Comparison of ENCODE assay signal across 13 cellular contexts in genomic region chr5:8949908-8950307, GRCh38.
DNase-seq lines count a peak whose midpoint lies in the region; ATAC-seq lines count a peak whose summit lies in the region.
"Had no signal": no experiment of that assay in that cellular context is flagged by ENCODE, and none has a peak within 500 bp of the region (broad histone marks: within the 10 kb centered on the region; RNA-seq: fewer than 3 reads in every experiment).

No MANE protein-coding gene starts in this region.

- H3K4me3 ChIP-seq in HAP-1: no peak overlapping the region
- H3K4me3 ChIP-seq: testis had no signal

- peak overlapping the region in 2 of 8 donors; percentile 16 to 26 for H3K4me3 Mint-ChIP-seq in naive B cell

- H3K36me3 ChIP-seq in HAP-1 (replicated peaks): no peaks in the 10 kb centered on the region

- H3K4me1 ChIP-seq in HAP-1: no peaks in the 10 kb centered on the region
- H3K4me1 ChIP-seq: testis had no signal

- in situ Hi-C loops in HAP-1 (cut with MboI; ENCODE audit: low sequenced_read_pairs): no loop called here

- H3K9me3 Mint-ChIP-seq in naive B cell: peaks cover 0 to 20% (median 3%) of the 10 kb centered on the region in 7 donors

- H3K27me3 ChIP-seq in HAP-1 (ENCODE audit: low read depth): no peaks in the 10 kb centered on the region
- H3K27me3 ChIP-seq: testis had no signal

- no peaks in the 10 kb centered on the region; the same call in 1 of the 2 replicates for H3K9me3 ChIP-seq in HAP-1
- H3K9me3 ChIP-seq: testis had no signal

- no peaks in the 10 kb centered on the region for H3K36me3 Mint-ChIP-seq in naive B cell

- DNase-seq in naive B cell (peak; percentile 1), NCI-H526 treated with DMSO at 0.1 percent for 48 hours (lab: John Stamatoyannopoulos, UW) (no peak), HAP-1 (ENCODE audit: low spot score in 2 of 2) (no peak), retina (no peak)
- no peak for DNase-seq in stimulated activated CD4-positive, alpha-beta T cell treated with anti-CD3 and anti-CD28 coated beads, Interleukin-15, amount 100 ng/mL, for 24 hours
- DNase-seq: activated CD8-positive, alpha-beta memory T cell treated with anti-CD3 and anti-CD28 coated beads, Interleukin-2, amount 50 U/mL, for 4 hours; NCI-H1105; stimulated activated CD4-positive, alpha-beta T cell treated with anti-CD3 and anti-CD28 coated beads, Interleukin-4, amount 100 ng/mL, for 1 hour; T-helper 2 cell; testis had no signal

- peaks cover 0 to 18% (median 5%) of the 10 kb centered on the region in 3 donors for H3K27me3 Mint-ChIP-seq in naive B cell

- H3K27ac Mint-ChIP-seq in naive B cell: no peak overlapping the region

- ATAC-seq in GM18907 (IDR thresholded peaks at IDR 0.05; ENCODE audit: unreplicated experiment) (peak; percentile 98), GM21619 (IDR thresholded peaks at IDR 0.05; ENCODE audit: unreplicated experiment) (peak; percentile 89), HG03135 (IDR thresholded peaks at IDR 0.05; ENCODE audit: unreplicated experiment) (peak; percentile 96), naive B cell (ENCODE audit: low read depth in 2 of 2) (peak; percentile 71 to 82)

- H3K4me1 Mint-ChIP-seq in naive B cell: peaks cover 5 to 13% (median 5%) of the 10 kb centered on the region in 3 donors
